ENCODE assay signal across 1 cellular context in genomic region chr16:29995911-29996772, GRCh38.
TF ChIP-seq lines count a peak whose summit lies in the region.

INO80E (plus strand) TSS chr16:29996241; CDS start chr16:29996311, 70 bp downstream.

TF ChIP-seq in K562, 482 proteins besides CTCF, POLR2A, EP300 and RAD21 (continued from another document and continues in another):
- TF ChIP-seq ZBTB9 (CRISPR knock-in tag; IDR thresholded peaks at IDR 0.05) = no peak
- TF ChIP-seq MCM2 (IDR thresholded peaks at IDR 0.05; ENCODE audit: low read depth) = no peak
- no peak for TF ChIP-seq RBM39 (optimal IDR thresholded peaks at IDR 0.05; ENCODE audit: low read depth, low read length)
- TF ChIP-seq HCFC1 (IDR thresholded peaks at IDR 0.05; ENCODE audit: low read depth, low read length) = peak; percentile 95
- no peak for TF ChIP-seq PURB (CRISPR knock-in tag; IDR thresholded peaks at IDR 0.05; ENCODE audit: low read depth)
- TF ChIP-seq FOXA3 (CRISPR knock-in tag; conservative IDR thresholded peaks at IDR 0.05 in 1 of 2, IDR thresholded peaks at IDR 0.05 in 1 of 2) = peak in 1 of 2 experiments; percentile 66; a peak in 2 of 4 replicates
- no peak for TF ChIP-seq ZNF184 (CRISPR knock-in tag; IDR thresholded peaks at IDR 0.05)
- no peak for TF ChIP-seq RUNX1 (IDR thresholded peaks at IDR 0.05; ENCODE audit: low read depth)
- TF ChIP-seq ZFP1 (CRISPR knock-in tag; IDR thresholded peaks at IDR 0.05) = no peak
- TF ChIP-seq ZSCAN32 (CRISPR knock-in tag; IDR thresholded peaks at IDR 0.05) = no peak
- no peak for TF ChIP-seq HSF4 (CRISPR knock-in tag; IDR thresholded peaks at IDR 0.05; ENCODE audit: borderline replicate concordance)
- no peak for TF ChIP-seq USF2 (CRISPR knock-in tag; IDR thresholded peaks at IDR 0.05)
- TF ChIP-seq CEBPZ (IDR thresholded peaks at IDR 0.05; ENCODE audit: borderline replicate concordance, low read depth, low read length) = no peak
- no peak for TF ChIP-seq DNMT1 (IDR thresholded peaks at IDR 0.05)
- TF ChIP-seq MYC (IDR thresholded peaks at IDR 0.05; ENCODE audit: low read depth, low read length) = peak; percentile 9; the same call in 1 of the 2 replicates
- TF ChIP-seq MYC (CRISPR knock-in tag; IDR thresholded peaks at IDR 0.05; ENCODE audit: borderline replicate concordance, low read depth) = no peak; the same call in none of the 2 replicates
- no peak for TF ChIP-seq STAT5B (CRISPR knock-in tag; IDR thresholded peaks at IDR 0.05)
- TF ChIP-seq DMBX1 (CRISPR knock-in tag; IDR thresholded peaks at IDR 0.05; ENCODE audit: borderline replicate concordance) = no peak
- no peak for TF ChIP-seq DACH1 (IDR thresholded peaks at IDR 0.05; ENCODE audit: partially characterized antibody)
- no peak for TF ChIP-seq CHD2 (IDR thresholded peaks at IDR 0.05; ENCODE audit: low read depth, low read length)
- TF ChIP-seq ZNF280A (IDR thresholded peaks at IDR 0.05; ENCODE audit: low read depth, partially characterized antibody) = no peak
- peak; percentile 20 for TF ChIP-seq PRDM10 (IDR thresholded peaks at IDR 0.05; ENCODE audit: partially characterized antibody)
- no peak for TF ChIP-seq CBX1 (IDR thresholded peaks at IDR 0.05; ENCODE audit: low read depth)
- TF ChIP-seq E4F1 (CRISPR knock-in tag; IDR thresholded peaks at IDR 0.05; ENCODE audit: borderline replicate concordance) = no peak
- TF ChIP-seq XRCC5 (IDR thresholded peaks at IDR 0.05; ENCODE audit: low read depth, low read length) = no peak
- TF ChIP-seq IFI16 (CRISPR knock-in tag; IDR thresholded peaks at IDR 0.05) = no peak
- no peak; the same call in none of the 2 replicates for TF ChIP-seq NKRF (IDR thresholded peaks at IDR 0.05; ENCODE audit: borderline replicate concordance)
- TF ChIP-seq GTF2B (IDR thresholded peaks at IDR 0.05; ENCODE audit: extremely low read depth, insufficient read length) = no peak
- TF ChIP-seq ATF7 (IDR thresholded peaks at IDR 0.05) = peak; percentile 96
- TF ChIP-seq ZNF583 (CRISPR knock-in tag; IDR thresholded peaks at IDR 0.05) = no peak
- TF ChIP-seq PYGO2 (tag; IDR thresholded peaks at IDR 0.05) = no peak
- TF ChIP-seq SFPQ (IDR thresholded peaks at IDR 0.05; ENCODE audit: low read depth, low read length) = no peak
- peak; percentile 49; the same call in 1 of the 2 replicates for TF ChIP-seq FOSL1 (tag; conservative IDR thresholded peaks at IDR 0.05)
- no peak for TF ChIP-seq ZNF707 (CRISPR knock-in tag; conservative IDR thresholded peaks at IDR 0.05)
- TF ChIP-seq TRIM24 (IDR thresholded peaks at IDR 0.05) = no peak
- TF ChIP-seq SMARCE1 (IDR thresholded peaks at IDR 0.05) = no peak
- TF ChIP-seq OTX1 (CRISPR knock-in tag; IDR thresholded peaks at IDR 0.05) = no peak
- peak; percentile 58 to 80; a peak in 3 of 4 replicates for TF ChIP-seq FOXK2 (conservative IDR thresholded peaks at IDR 0.05 in 1 of 2, IDR thresholded peaks at IDR 0.05 in 1 of 2; ENCODE audit: low read depth in 2 of 2)
- TF ChIP-seq PTTG1 (tag; IDR thresholded peaks at IDR 0.05; ENCODE audit: low read depth) = no peak
- TF ChIP-seq ZNF639 (CRISPR knock-in tag; conservative IDR thresholded peaks at IDR 0.05 in 1 of 2, IDR thresholded peaks at IDR 0.05 in 1 of 2) = peak in 1 of 2 experiments; percentile 78; a peak in 2 of 4 replicates
- no peak for TF ChIP-seq RBM25 (IDR thresholded peaks at IDR 0.05; ENCODE audit: low read depth, low read length, severe bottlenecking)
- TF ChIP-seq CHCHD3 (CRISPR knock-in tag; IDR thresholded peaks at IDR 0.05) = no peak
- TF ChIP-seq DPF2 (IDR thresholded peaks at IDR 0.05) = 0 out of 2 replicates have a peak, but pooled peaks have one; percentile 6
